ENCODE assay signal across 10 cellular contexts in genomic region chr6:166488701-166489100, GRCh38.
DNase-seq lines count a peak whose midpoint lies in the region; ATAC-seq, FAIRE-seq and TF ChIP-seq lines count a peak whose summit lies in the region.
"Had no signal": no experiment of that assay in that cellular context is flagged by ENCODE, and none has a peak within 500 bp of the region (broad histone marks: within the 10 kb centered on the region; RNA-seq: fewer than 3 reads in every experiment).

No MANE protein-coding gene starts in this region.

- H4K91ac ChIP-seq in mesenchymal stem cell (ENCODE audit: low read length), result no peak overlapping the region

- peaks cover 6% of the 10 kb centered on the region for H3K36me3 Mint-ChIP-seq in activated B cell treated with CpG ODN at 0.5 μM for 24 hours (ENCODE audit: low read depth)

- H3K9me3 ChIP-seq in DND-41 (ENCODE audit: insufficient read depth, low read length, severe bottlenecking), result no peaks in the 10 kb centered on the region
- no peaks in the 10 kb centered on the region for H3K9me3 ChIP-seq in small intestine (ENCODE audit: control insufficient read depth, low read depth)
- no peaks in the 10 kb centered on the region for H3K9me3 ChIP-seq in mesenchymal stem cell (ENCODE audit: control insufficient read depth, low read length)

- no peak overlapping the region for H2BK120ac ChIP-seq in mesenchymal stem cell (ENCODE audit: low read depth, low read length)

- TF ChIP-seq CTCF in DND-41 (IDR thresholded peaks at IDR 0.05; ENCODE audit: borderline replicate concordance, extremely low read depth, low read length, poor library complexity, severe bottlenecking) (no peak), activated B cell treated with CpG ODN at 0.5 μM for 24 hours (IDR thresholded peaks at IDR 0.05) (no peak)

- H3K4me1 ChIP-seq in DND-41 (ENCODE audit: insufficient read depth, low read length), result peaks cover 23% of the 10 kb centered on the region
- H3K4me1 ChIP-seq in small intestine (ENCODE audit: control insufficient read depth in 2 of 2, insufficient read depth in 1 of 2, low read depth in 1 of 2, low read length in 1 of 2), result peaks cover 0 to 3% of the 10 kb centered on the region in 2 donors
- H3K4me1 ChIP-seq in mesenchymal stem cell (ENCODE audit: control insufficient read depth, insufficient read depth, low read depth, low read length), result peaks cover 4% of the 10 kb centered on the region

- ATAC-seq in DND-41 (ENCODE audit: insufficient read depth, low read depth), result no peak
- no peak for ATAC-seq in activated B cell treated with CpG ODN at 0.5 μM for 24 hours (ENCODE audit: low read depth)
- ATAC-seq in left ventricle myocardium superior, result peak; percentile 57
- ATAC-seq in HG02571 (IDR thresholded peaks at IDR 0.05; ENCODE audit: unreplicated experiment), result no peak
- ATAC-seq in GM21447 (IDR thresholded peaks at IDR 0.05; ENCODE audit: unreplicated experiment), result no peak

- H3K4me3 Mint-ChIP-seq in activated B cell treated with CpG ODN at 0.5 μM for 24 hours, result peak overlapping the region; percentile 84

- peak overlapping the region; percentile 42 for H3K4me2 ChIP-seq in DND-41 (ENCODE audit: insufficient read depth, low read length)
- H3K4me2 ChIP-seq in mesenchymal stem cell (ENCODE audit: low read length, poor library complexity, severe bottlenecking), result no peak overlapping the region

- H3K4me1 Mint-ChIP-seq in activated B cell treated with CpG ODN at 0.5 μM for 24 hours, result peaks cover 23% of the 10 kb centered on the region

- H2AFZ ChIP-seq in DND-41 (ENCODE audit: low read depth, low read length), result peak overlapping the region; percentile 57
- no peak overlapping the region for H2AFZ ChIP-seq in mesenchymal stem cell (ENCODE audit: low read depth, low read length)

- H3K79me2 ChIP-seq in DND-41 (ENCODE audit: insufficient read depth, low read length), result no peaks in the 10 kb centered on the region

- no peak overlapping the region for H2AK5ac ChIP-seq in mesenchymal stem cell (ENCODE audit: low read length, severe bottlenecking)

- H3K27me3 ChIP-seq in DND-41 (ENCODE audit: insufficient read depth, low read length, poor library complexity) (no peaks in the 10 kb centered on the region), small intestine (ENCODE audit: control insufficient read depth in 2 of 2, insufficient read depth in 2 of 2, low read length in 2 of 2) (no peaks in the 10 kb centered on the region), mesenchymal stem cell (ENCODE audit: control insufficient read depth in 1 of 2, insufficient read depth in 1 of 2, low read length in 2 of 2) (no peaks in the 10 kb centered on the region)

- H3K9me3 Mint-ChIP-seq in activated B cell treated with CpG ODN at 0.5 μM for 24 hours, result peaks cover 6% of the 10 kb centered on the region

- H2BK12ac ChIP-seq in mesenchymal stem cell (ENCODE audit: low read length in 2 of 2), result no peak overlapping the region

- no peak overlapping the region for H3K23ac ChIP-seq in mesenchymal stem cell (ENCODE audit: low read length in 2 of 2)

- no peak overlapping the region for H2BK5ac ChIP-seq in mesenchymal stem cell (ENCODE audit: low read depth, low read length, poor library complexity, severe bottlenecking)

- H3K18ac ChIP-seq in mesenchymal stem cell (ENCODE audit: low read depth in 1 of 2, low read length in 2 of 2), result no peak overlapping the region

- H3K36me3 ChIP-seq in DND-41 (ENCODE audit: insufficient read depth, low read length) (no peaks in the 10 kb centered on the region), small intestine (ENCODE audit: control insufficient read depth in 2 of 2, insufficient read depth in 2 of 2, low read length in 2 of 2) (peaks cover 0 to 4% of the 10 kb centered on the region in 2 donors), mesenchymal stem cell (ENCODE audit: control insufficient read depth in 1 of 2, insufficient read depth in 2 of 2, low read depth in 1 of 2, low read length in 2 of 2) (peaks cover 10 to 21% of the 10 kb centered on the region in 2 experiments)

- FAIRE-seq in small intestine (lab: Jason Lieb, UNC), result no peak
- FAIRE-seq: TTC549 had no signal

- H3K14ac ChIP-seq in mesenchymal stem cell (ENCODE audit: low read length in 2 of 2), result no peak overlapping the region

- H3K9ac ChIP-seq in DND-41 (ENCODE audit: low read depth, low read length), result peak overlapping the region; percentile 43
- H3K9ac ChIP-seq in mesenchymal stem cell (ENCODE audit: low read length), result no peak overlapping the region

- CTCF ChIA-PET in activated B cell treated with CpG ODN at 0.5 μM for 24 hours (lab: Charles Lee), result interaction anchor here (1.1 to 1.5 kb wide), 3 partner anchors 23 to 138 kb away, joined by 3 to 4 read pairs (median 4); partner anchors contain the start of gene RPS6KA2

- H4K8ac ChIP-seq in mesenchymal stem cell (ENCODE audit: low read length), result no peak overlapping the region

- H3K27ac Mint-ChIP-seq in activated B cell treated with CpG ODN at 0.5 μM for 24 hours, result peak overlapping the region; percentile 97

- no peaks in the 10 kb centered on the region for H4K20me1 ChIP-seq in DND-41 (ENCODE audit: insufficient read depth, low read length)

- WGBS in small intestine, 3 donors, result 93 to 94% (median 94%) methylated on average over 13 of the region's 13 CpGs
- WGBS in mesenchymal stem cell, result 96% methylated on average over 13 of the region's 13 CpGs

- H3K4me3 ChIP-seq in DND-41 (ENCODE audit: low read depth in 1 of 2, low read length in 2 of 2) (peak overlapping the region in 1 of 2 experiments; percentile 17; a peak in 2 of 4 replicates), small intestine (ENCODE audit: low read depth in 1 of 2, low read length in 2 of 2) (no peak overlapping the region), mesenchymal stem cell (ENCODE audit: insufficient read depth in 1 of 2, low read depth in 1 of 2, low read length in 2 of 2) (no peak overlapping the region)

- H3K27ac ChIP-seq in DND-41 (ENCODE audit: low read length) (peak overlapping the region; percentile 97), small intestine (ENCODE audit: low read depth in 1 of 2, low read length in 1 of 2) (peak overlapping the region; percentile 5 to 79), mesenchymal stem cell (ENCODE audit: low read length, poor library complexity, severe bottlenecking) (no peak overlapping the region)

- H3K79me1 ChIP-seq in mesenchymal stem cell (replicated peaks; ENCODE audit: low read length, poor library complexity, severe bottlenecking), result no peaks in the 10 kb centered on the region

- intact Hi-C loops in activated B cell treated with CpG ODN at 0.5 μM for 24 hours (cut with micrococcal nuclease) (loop anchor here (1.0 to 2.0 kb wide), 4 partner anchors 24 to 139 kb away; partner anchors contain the start of gene RPS6KA2), left ventricle myocardium superior (cut with micrococcal nuclease) (no loop called here)

- H3K27me3 Mint-ChIP-seq in activated B cell treated with CpG ODN at 0.5 μM for 24 hours, result no peaks in the 10 kb centered on the region

- no peak overlapping the region for H3K4ac ChIP-seq in mesenchymal stem cell (ENCODE audit: low read depth in 1 of 2, low read length in 2 of 2)

- DNase-seq in DND-41, result no peak
- DNase-seq in activated B cell treated with CpG ODN at 0.5 μM for 24 hours, result no peak
- DNase-seq in left ventricle myocardium superior, result no peak
- no peak for DNase-seq in small intestine
- no peak for DNase-seq in T-helper 9 cell
- no peak for DNase-seq in mesenchymal stem cell
- DNase-seq: cortex of kidney had no signal

- no peak overlapping the region for H2BK15ac ChIP-seq in mesenchymal stem cell (ENCODE audit: low read depth, poor library complexity, severe bottlenecking)

- POLR2A ChIA-PET in activated B cell treated with CpG ODN at 0.5 μM for 24 hours (lab: Charles Lee), result interaction anchor here (3.0 kb wide), 1 partner anchor 138 kb away, joined by 13 read pairs; the partner anchor contains the start of gene RPS6KA2
